ENCODE assay signal across 11 cellular contexts in the genomic region with DNA sequence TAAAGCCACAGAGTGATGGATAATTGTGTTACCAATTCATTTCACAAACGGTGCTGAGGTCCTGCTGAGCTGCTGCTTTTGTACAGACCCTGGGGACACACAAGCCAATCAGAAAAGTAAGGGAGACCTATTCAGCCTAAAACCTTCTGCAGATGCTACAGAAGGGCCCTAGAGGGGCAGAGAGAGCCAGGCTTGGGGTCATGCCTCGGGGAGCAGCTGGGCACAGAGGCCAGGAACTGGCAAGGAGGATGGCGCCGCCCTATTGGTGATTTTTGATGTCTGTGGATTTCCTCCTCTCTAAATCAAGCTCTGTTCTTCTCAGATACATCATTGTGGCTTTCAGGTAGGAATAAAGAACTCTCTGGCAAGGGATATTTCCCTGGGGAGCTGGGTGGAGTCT.
DNase-seq lines count a peak whose midpoint lies in the region; FAIRE-seq and TF ChIP-seq lines count a peak whose summit lies in the region.
"Had no signal": no experiment of that assay in that cellular context is flagged by ENCODE, and none has a peak within 500 bp of the region (broad histone marks: within the 10 kb centered on the region; RNA-seq: fewer than 3 reads in every experiment).

No MANE protein-coding gene starts in this region.

- no peaks in the 10 kb centered on the region for H3K79me1 ChIP-seq in H9 (ENCODE audit: insufficient read depth, low read depth, low read length, poor library complexity, severe bottlenecking)

- H2BK12ac ChIP-seq in H9 (ENCODE audit: insufficient read length, low read depth, low read length): no peak overlapping the region

- FAIRE-seq in small intestine (lab: Jason Lieb, UNC): no peak
- FAIRE-seq: urothelium cell line had no signal

- H3T11ph ChIP-seq in H9 (ENCODE audit: low read length): no peak overlapping the region

- intact Hi-C loops in activated CD4-positive, alpha-beta memory T cell treated with anti-CD3 and anti-CD28 coated beads for 36 hours (cut with micrococcal nuclease): no loop called here

- no peaks in the 10 kb centered on the region for H3K9me3 ChIP-seq in H9 (ENCODE audit: control insufficient read depth, low read depth, low read length)
- no peaks in the 10 kb centered on the region for H3K9me3 ChIP-seq in SU-DHL-6 (ENCODE audit: insufficient read depth, low read length)
- no peaks in the 10 kb centered on the region for H3K9me3 ChIP-seq in small intestine (ENCODE audit: control insufficient read depth, low read depth)
- H3K9me3 ChIP-seq: BLaER1 had no signal

- H2AFZ ChIP-seq in H9 (ENCODE audit: low read length) (no peak overlapping the region), SU-DHL-6 (ENCODE audit: low read depth, low read length, severe bottlenecking) (no peak overlapping the region)

- no peaks in the 10 kb centered on the region for H3K27me3 Mint-ChIP-seq in activated CD4-positive, alpha-beta memory T cell treated with anti-CD3 and anti-CD28 coated beads for 36 hours
- H3K27me3 Mint-ChIP-seq in activated CD4-positive, alpha-beta memory T cell treated with anti-CD3 and anti-CD28 coated beads, Interleukin-2, amount 10 ng/mL, durations not matched to agents 7 days and 5 days: no peaks in the 10 kb centered on the region
- H3K27me3 Mint-ChIP-seq in H9 (ENCODE audit: low read depth) (peaks cover 2% of the 10 kb centered on the region; the same call in 1 of the 2 replicates), neural crest cell (ENCODE audit: low read depth) (no peaks in the 10 kb centered on the region)

- no peak overlapping the region for H2BK15ac ChIP-seq in H9 (ENCODE audit: low read depth, low read length)

- H3K4ac ChIP-seq in H9 (ENCODE audit: low read depth, low read length): no peak overlapping the region

- CTCF ChIA-PET in activated CD4-positive, alpha-beta memory T cell treated with anti-CD3 and anti-CD28 coated beads for 36 hours (lab: Charles Lee): interaction anchor here (0.6 kb wide), 1 partner anchor 104 kb away, joined by 3 read pairs; no protein-coding TSS in a partner anchor
- CTCF ChIA-PET in activated CD4-positive, alpha-beta memory T cell treated with anti-CD3 and anti-CD28 coated beads, Interleukin-2, amount 10 ng/mL, durations not matched to agents 7 days and 5 days (lab: Charles Lee): no interaction called here

- no peak overlapping the region for H3K4me3 ChIP-seq in SU-DHL-6 (ENCODE audit: insufficient read depth, low read length, poor library complexity, severe bottlenecking)
- H3K4me3 ChIP-seq in small intestine (ENCODE audit: low read depth in 1 of 2, low read length in 2 of 2): no peak overlapping the region
- H3K4me3 ChIP-seq: BLaER1 had no signal

- peaks cover 2% of the 10 kb centered on the region for H4K20me1 ChIP-seq in H9 (ENCODE audit: control insufficient read depth, insufficient read depth, insufficient read length)
- no peaks in the 10 kb centered on the region for H4K20me1 ChIP-seq in SU-DHL-6 (ENCODE audit: low read depth, low read length)
- H4K20me1 ChIP-seq: BLaER1 had no signal

- H3K4me2 ChIP-seq in H9 (ENCODE audit: insufficient read depth, insufficient read length, low read length) (no peak overlapping the region), SU-DHL-6 (ENCODE audit: low read depth, low read length, poor library complexity, severe bottlenecking) (no peak overlapping the region)
- H3K4me2 ChIP-seq: BLaER1 had no signal

- H3K56ac ChIP-seq in H9 (ENCODE audit: insufficient read length, low read depth, low read length): no peak overlapping the region

- no peak overlapping the region for H2BK5ac ChIP-seq in H9 (ENCODE audit: insufficient read length, low read length)

- DNase-seq in activated CD4-positive, alpha-beta memory T cell treated with anti-CD3 and anti-CD28 coated beads for 36 hours: peak; percentile 10
- no peak for DNase-seq in activated CD4-positive, alpha-beta memory T cell treated with anti-CD3 and anti-CD28 coated beads, Interleukin-2, amount 10 ng/mL, durations not matched to agents 7 days and 5 days
- DNase-seq in H9 (no peak), neural crest cell (ENCODE audit: low read depth, low spot score) (no peak), dermis blood vessel endothelial cell (no peak), small intestine (no peak), NCI-H187 treated with DMSO at 0.1 percent for 48 hours (lab: John Stamatoyannopoulos, UW) (no peak)
- DNase-seq: central memory CD4-positive, alpha-beta T cell had no signal

- no peak overlapping the region for H4K5ac ChIP-seq in H9 (ENCODE audit: insufficient read length, low read depth, low read length)

- H3K27ac Mint-ChIP-seq in activated CD4-positive, alpha-beta memory T cell treated with anti-CD3 and anti-CD28 coated beads for 36 hours: no peak overlapping the region
- H3K27ac Mint-ChIP-seq in activated CD4-positive, alpha-beta memory T cell treated with anti-CD3 and anti-CD28 coated beads, Interleukin-2, amount 10 ng/mL, durations not matched to agents 7 days and 5 days: no peak overlapping the region
- H3K27ac Mint-ChIP-seq in H9 (no peak overlapping the region; a peak in 1 of 7 replicates), neural crest cell (ENCODE audit: unreplicated experiment) (no peak overlapping the region)

- no peaks in the 10 kb centered on the region for H3K23me2 ChIP-seq in H9 (ENCODE audit: insufficient read length, low read depth, low read length, poor library complexity, severe bottlenecking)

- no peak overlapping the region for H3K14ac ChIP-seq in H9 (ENCODE audit: insufficient read depth, low read length)

- H3K36me3 Mint-ChIP-seq in activated CD4-positive, alpha-beta memory T cell treated with anti-CD3 and anti-CD28 coated beads for 36 hours: no peaks in the 10 kb centered on the region
- no peaks in the 10 kb centered on the region for H3K36me3 Mint-ChIP-seq in activated CD4-positive, alpha-beta memory T cell treated with anti-CD3 and anti-CD28 coated beads, Interleukin-2, amount 10 ng/mL, durations not matched to agents 7 days and 5 days (ENCODE audit: low read depth)
- no peaks in the 10 kb centered on the region for H3K36me3 Mint-ChIP-seq in H9 (ENCODE audit: insufficient read depth in 1 of 3, low read depth in 3 of 3)
- H3K36me3 Mint-ChIP-seq in neural crest cell (ENCODE audit: low read depth): no peaks in the 10 kb centered on the region

- no peak overlapping the region for H3K23ac ChIP-seq in H9 (ENCODE audit: insufficient read length, low read depth, low read length)

- no peak overlapping the region for H3K18ac ChIP-seq in H9 (ENCODE audit: insufficient read length, low read depth, low read length)

- no CpG with 5 or more reads among the region's 4 CpGs for WGBS in H9 (ENCODE audit: extremely low coverage, insufficient read length, low lambda C conversion rate)
- 78 to 90% (median 86%) methylated on average over 4 of the region's 4 CpGs for WGBS in small intestine, 3 donors

- H2BK120ac ChIP-seq in H9 (ENCODE audit: low read depth, low read length, poor library complexity, severe bottlenecking): no peak overlapping the region

- H4K91ac ChIP-seq in H9 (ENCODE audit: insufficient read length, low read depth, low read length): no peak overlapping the region

- H2AK5ac ChIP-seq in H9 (ENCODE audit: insufficient read length, low read length): no peak overlapping the region

- no peaks in the 10 kb centered on the region for H3K9me2 ChIP-seq in SU-DHL-6 (replicated peaks; ENCODE audit: insufficient read depth, low read length)

- no peaks in the 10 kb centered on the region for H3F3A ChIP-seq in SU-DHL-6 (ENCODE audit: insufficient read depth)

- H3K79me2 ChIP-seq in H9 (ENCODE audit: insufficient read depth, low read length) (no peaks in the 10 kb centered on the region), SU-DHL-6 (ENCODE audit: insufficient read depth, low read length) (no peaks in the 10 kb centered on the region)

- H3K9ac ChIP-seq in H9 (ENCODE audit: extremely low read depth, insufficient read length, low read length) (no peak overlapping the region), SU-DHL-6 (ENCODE audit: low read length) (no peak overlapping the region)
- H3K9ac ChIP-seq: BLaER1 had no signal

- no peak overlapping the region for H3K4me3 Mint-ChIP-seq in activated CD4-positive, alpha-beta memory T cell treated with anti-CD3 and anti-CD28 coated beads for 36 hours
- no peak overlapping the region for H3K4me3 Mint-ChIP-seq in activated CD4-positive, alpha-beta memory T cell treated with anti-CD3 and anti-CD28 coated beads, Interleukin-2, amount 10 ng/mL, durations not matched to agents 7 days and 5 days
- H3K4me3 Mint-ChIP-seq in H9: no peak overlapping the region
- no peak overlapping the region for H3K4me3 Mint-ChIP-seq in neural crest cell

- H3K4me1 ChIP-seq in H9 (ENCODE audit: insufficient read depth, low read length): peaks cover 3% of the 10 kb centered on the region; the same call in 1 of the 2 replicates
- H3K4me1 ChIP-seq in small intestine (ENCODE audit: control insufficient read depth in 2 of 2, insufficient read depth in 1 of 2, low read depth in 1 of 2, low read length in 1 of 2): no peaks in the 10 kb centered on the region

- no peaks in the 10 kb centered on the region for H3K4me1 Mint-ChIP-seq in activated CD4-positive, alpha-beta memory T cell treated with anti-CD3 and anti-CD28 coated beads for 36 hours (ENCODE audit: low read depth)
- H3K4me1 Mint-ChIP-seq in activated CD4-positive, alpha-beta memory T cell treated with anti-CD3 and anti-CD28 coated beads, Interleukin-2, amount 10 ng/mL, durations not matched to agents 7 days and 5 days: no peaks in the 10 kb centered on the region
- peaks cover 25 to 27% of the 10 kb centered on the region in 2 experiments for H3K4me1 Mint-ChIP-seq in H9
- H3K4me1 Mint-ChIP-seq in neural crest cell: peaks cover 32% of the 10 kb centered on the region

- H3K27ac ChIP-seq in H9 (ENCODE audit: insufficient read length, low read depth, low read length) (no peak overlapping the region), SU-DHL-6 (ENCODE audit: low read depth, low read length) (no peak overlapping the region), small intestine (ENCODE audit: low read depth in 1 of 2, low read length in 1 of 2) (no peak overlapping the region)
- H3K27ac ChIP-seq: BLaER1 had no signal

- no peaks in the 10 kb centered on the region for H3K36me3 ChIP-seq in SU-DHL-6 (ENCODE audit: low read length)
- H3K36me3 ChIP-seq in small intestine (ENCODE audit: control insufficient read depth in 2 of 2, insufficient read depth in 2 of 2, low read length in 2 of 2): no peaks in the 10 kb centered on the region
- H3K36me3 ChIP-seq: BLaER1 had no signal

- H2BK20ac ChIP-seq in H9 (ENCODE audit: low read depth, low read length, poor library complexity, severe bottlenecking): no peak overlapping the region

- H4K8ac ChIP-seq in H9 (replicated peaks; ENCODE audit: insufficient read length, low read depth, low read length): no peak overlapping the region

- H3K9me3 Mint-ChIP-seq in activated CD4-positive, alpha-beta memory T cell treated with anti-CD3 and anti-CD28 coated beads for 36 hours: no peaks in the 10 kb centered on the region
- no peaks in the 10 kb centered on the region for H3K9me3 Mint-ChIP-seq in activated CD4-positive, alpha-beta memory T cell treated with anti-CD3 and anti-CD28 coated beads, Interleukin-2, amount 10 ng/mL, durations not matched to agents 7 days and 5 days
- no peaks in the 10 kb centered on the region; a peak in 2 of 5 replicates for H3K9me3 Mint-ChIP-seq in H9
- H3K9me3 Mint-ChIP-seq in neural crest cell: peaks cover 2% of the 10 kb centered on the region

- POLR2A ChIA-PET in activated CD4-positive, alpha-beta memory T cell treated with anti-CD3 and anti-CD28 coated beads for 36 hours (lab: Charles Lee): no interaction called here
- POLR2A ChIA-PET in activated CD4-positive, alpha-beta memory T cell treated with anti-CD3 and anti-CD28 coated beads, Interleukin-2, amount 10 ng/mL, durations not matched to agents 7 days and 5 days (lab: Charles Lee): no interaction called here

- H3K27me3 ChIP-seq in H9 (ENCODE audit: insufficient read depth, low read length) (no peaks in the 10 kb centered on the region), SU-DHL-6 (ENCODE audit: low read length) (no peaks in the 10 kb centered on the region), small intestine (ENCODE audit: control insufficient read depth in 2 of 2, insufficient read depth in 2 of 2, low read length in 2 of 2) (peaks cover 0 to 2% of the 10 kb centered on the region in 2 donors)
- H3K27me3 ChIP-seq: BLaER1 had no signal

- TF ChIP-seq CTCF in H9 (conservative IDR thresholded peaks at IDR 0.05) (peak; percentile 52), SU-DHL-6 (IDR thresholded peaks at IDR 0.05; ENCODE audit: insufficient read depth, low read length, poor library complexity, severe bottlenecking) (peak; percentile 10), neural crest cell (conservative IDR thresholded peaks at IDR 0.05) (peak; percentile 26)
